ENCODE assay signal across 21 cellular contexts in genomic region chr18:51490860-51491259, GRCh38.
"Had no signal": no experiment of that assay in that cellular context is flagged by ENCODE, and none has a peak within 500 bp of the region (broad histone marks: within the 10 kb centered on the region; RNA-seq: fewer than 3 reads in every experiment).

No MANE protein-coding gene starts in this region.

- H3K9ac ChIP-seq: parathyroid adenoma had no signal

- H3K4me3 Mint-ChIP-seq: naive B cell; nephron; stimulated activated effector memory CD8-positive, alpha-beta T cell treated with anti-CD3 and anti-CD28 coated beads, Interleukin-12 subunit alpha, Interleukin-12 subunit beta, amount 100 ng/mL, for 72 hours had no signal

- H3K4me1 Mint-ChIP-seq: naive B cell; nephron; stimulated activated effector memory CD8-positive, alpha-beta T cell treated with anti-CD3 and anti-CD28 coated beads, Interleukin-12 subunit alpha, Interleukin-12 subunit beta, amount 100 ng/mL, for 72 hours had no signal

- H3K9me3 Mint-ChIP-seq: nephron; stimulated activated effector memory CD8-positive, alpha-beta T cell treated with anti-CD3 and anti-CD28 coated beads, Interleukin-12 subunit alpha, Interleukin-12 subunit beta, amount 100 ng/mL, for 72 hours had no signal

- H3K36me3 Mint-ChIP-seq: naive B cell; stimulated activated effector memory CD8-positive, alpha-beta T cell treated with anti-CD3 and anti-CD28 coated beads, Interleukin-12 subunit alpha, Interleukin-12 subunit beta, amount 100 ng/mL, for 72 hours had no signal

- ATAC-seq: gastrocnemius medialis; lower lobe of right lung; right lobe of liver; stimulated activated effector memory CD8-positive, alpha-beta T cell treated with anti-CD3 and anti-CD28 coated beads, Interleukin-12 subunit alpha, Interleukin-12 subunit beta, amount 100 ng/mL, for 72 hours; stimulated activated naive CD8-positive, alpha-beta T cell treated with anti-CD3 and anti-CD28 coated beads, Interleukin-15, Interleukin-2, amounts not matched to agents 100 U/mL and 50 U/mL, for 24 hours had no signal

- H3K27ac ChIP-seq: colonic mucosa, gastrocnemius medialis, left ventricle myocardium inferior, lower lobe of right lung, parathyroid adenoma, prostate gland, right lobe of liver, suprapubic skin, thyroid gland, upper lobe of left lung, uterus had no signal

- H3K4me3 ChIP-seq: colonic mucosa, gastrocnemius medialis, heart right ventricle, left ventricle myocardium inferior, lower lobe of right lung, prostate gland, right lobe of liver, suprapubic skin, thyroid gland, upper lobe of left lung, uterus had no signal

- H3K36me3 ChIP-seq: colonic mucosa, gastrocnemius medialis, heart right ventricle, left ventricle myocardium inferior, lower lobe of right lung, prostate gland, right lobe of liver, suprapubic skin, thyroid gland, upper lobe of left lung, uterus had no signal

- H3K79me2 ChIP-seq: parathyroid adenoma had no signal

- H3K27me3 ChIP-seq: colonic mucosa, gastrocnemius medialis, heart right ventricle, right lobe of liver, suprapubic skin, thyroid gland, upper lobe of left lung, uterus had no signal

- H3K9me3 ChIP-seq: colonic mucosa, gastrocnemius medialis, heart right ventricle, left ventricle myocardium inferior, lower lobe of right lung, prostate gland, right lobe of liver, suprapubic skin, thyroid gland, upper lobe of left lung, uterus had no signal

- H3K4me1 ChIP-seq: colonic mucosa, gastrocnemius medialis, lower lobe of right lung, parathyroid adenoma, prostate gland, right lobe of liver, thyroid gland, upper lobe of left lung, uterus had no signal

- DNase-seq: colonic mucosa; dermis blood vessel endothelial cell; erythroblast; gastrocnemius medialis; heart right ventricle; left ventricle myocardium inferior; lower lobe of right lung; mesenchymal stem cell; naive B cell; right lobe of liver; stimulated activated CD4-positive, alpha-beta T cell treated with anti-CD3 and anti-CD28 coated beads, Interleukin-4, amount 100 ng/mL, for 1 hour; stimulated activated CD8-positive, alpha-beta memory T cell treated with anti-CD3 and anti-CD28 coated beads, Interleukin-4, amount 100 ng/mL, for 48 hours; stimulated activated naive CD8-positive, alpha-beta T cell treated with anti-CD3 and anti-CD28 coated beads, Interleukin-15, Interleukin-2, amounts not matched to agents 100 U/mL and 50 U/mL, for 24 hours; thyroid gland; upper lobe of left lung; uterus had no signal

- H3K27ac Mint-ChIP-seq: naive B cell; nephron; stimulated activated effector memory CD8-positive, alpha-beta T cell treated with anti-CD3 and anti-CD28 coated beads, Interleukin-12 subunit alpha, Interleukin-12 subunit beta, amount 100 ng/mL, for 72 hours had no signal
